ENCODE assay signal across 1 cellular context in the genomic region with DNA sequence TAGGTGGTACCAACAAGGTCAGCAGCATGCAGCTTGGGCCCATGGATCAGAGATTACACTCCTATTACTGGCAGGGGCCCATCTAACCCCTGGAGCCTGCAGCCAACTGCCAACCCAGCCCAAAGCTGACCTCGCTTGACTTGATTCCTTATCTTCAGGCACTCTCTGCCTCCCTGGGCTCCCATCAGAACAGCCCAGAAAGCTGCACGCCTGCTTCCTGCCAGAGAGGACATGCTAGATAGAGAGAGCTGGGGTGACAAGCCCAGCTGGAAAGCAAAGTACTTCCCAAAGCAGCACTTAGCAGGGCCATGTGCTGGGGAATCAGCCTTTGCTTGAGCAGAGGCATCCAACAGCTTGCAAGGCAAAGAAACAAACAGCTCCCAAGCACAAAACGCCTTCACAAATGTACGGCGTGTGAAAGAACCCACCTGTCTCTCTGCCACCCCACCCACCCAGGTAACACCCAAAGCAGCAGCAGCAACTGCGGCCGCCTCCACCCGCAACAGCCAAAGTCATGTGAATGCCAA.
TF ChIP-seq lines count a peak whose summit lies in the region.

No MANE protein-coding gene starts in this region.

TF ChIP-seq in K562, 482 proteins besides CTCF, POLR2A, EP300 and RAD21 (continued from another document and continues in another):
- TF ChIP-seq ZBTB12 (CRISPR knock-in tag; IDR thresholded peaks at IDR 0.05) = no peak
- no peak for TF ChIP-seq SMARCA5 (IDR thresholded peaks at IDR 0.05)
- no peak for TF ChIP-seq YBX1 (IDR thresholded peaks at IDR 0.05)
- TF ChIP-seq, protein P1, sequence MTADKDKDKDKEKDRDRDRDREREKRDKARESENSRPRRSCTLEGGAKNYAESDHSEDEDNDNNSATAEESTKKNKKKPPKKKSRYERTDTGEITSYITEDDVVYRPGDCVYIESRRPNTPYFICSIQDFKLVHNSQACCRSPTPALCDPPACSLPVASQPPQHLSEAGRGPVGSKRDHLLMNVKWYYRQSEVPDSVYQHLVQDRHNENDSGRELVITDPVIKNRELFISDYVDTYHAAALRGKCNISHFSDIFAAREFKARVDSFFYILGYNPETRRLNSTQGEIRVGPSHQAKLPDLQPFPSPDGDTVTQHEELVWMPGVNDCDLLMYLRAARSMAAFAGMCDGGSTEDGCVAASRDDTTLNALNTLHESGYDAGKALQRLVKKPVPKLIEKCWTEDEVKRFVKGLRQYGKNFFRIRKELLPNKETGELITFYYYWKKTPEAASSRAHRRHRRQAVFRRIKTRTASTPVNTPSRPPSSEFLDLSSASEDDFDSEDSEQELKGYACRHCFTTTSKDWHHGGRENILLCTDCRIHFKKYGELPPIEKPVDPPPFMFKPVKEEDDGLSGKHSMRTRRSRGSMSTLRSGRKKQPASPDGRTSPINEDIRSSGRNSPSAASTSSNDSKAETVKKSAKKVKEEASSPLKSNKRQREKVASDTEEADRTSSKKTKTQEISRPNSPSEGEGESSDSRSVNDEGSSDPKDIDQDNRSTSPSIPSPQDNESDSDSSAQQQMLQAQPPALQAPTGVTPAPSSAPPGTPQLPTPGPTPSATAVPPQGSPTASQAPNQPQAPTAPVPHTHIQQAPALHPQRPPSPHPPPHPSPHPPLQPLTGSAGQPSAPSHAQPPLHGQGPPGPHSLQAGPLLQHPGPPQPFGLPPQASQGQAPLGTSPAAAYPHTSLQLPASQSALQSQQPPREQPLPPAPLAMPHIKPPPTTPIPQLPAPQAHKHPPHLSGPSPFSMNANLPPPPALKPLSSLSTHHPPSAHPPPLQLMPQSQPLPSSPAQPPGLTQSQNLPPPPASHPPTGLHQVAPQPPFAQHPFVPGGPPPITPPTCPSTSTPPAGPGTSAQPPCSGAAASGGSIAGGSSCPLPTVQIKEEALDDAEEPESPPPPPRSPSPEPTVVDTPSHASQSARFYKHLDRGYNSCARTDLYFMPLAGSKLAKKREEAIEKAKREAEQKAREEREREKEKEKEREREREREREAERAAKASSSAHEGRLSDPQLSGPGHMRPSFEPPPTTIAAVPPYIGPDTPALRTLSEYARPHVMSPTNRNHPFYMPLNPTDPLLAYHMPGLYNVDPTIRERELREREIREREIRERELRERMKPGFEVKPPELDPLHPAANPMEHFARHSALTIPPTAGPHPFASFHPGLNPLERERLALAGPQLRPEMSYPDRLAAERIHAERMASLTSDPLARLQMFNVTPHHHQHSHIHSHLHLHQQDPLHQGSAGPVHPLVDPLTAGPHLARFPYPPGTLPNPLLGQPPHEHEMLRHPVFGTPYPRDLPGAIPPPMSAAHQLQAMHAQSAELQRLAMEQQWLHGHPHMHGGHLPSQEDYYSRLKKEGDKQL (CRISPR knock-in tag; IDR thresholded peaks at IDR 0.05; ENCODE audit: borderline replicate concordance) = no peak
- TF ChIP-seq, protein P2, sequence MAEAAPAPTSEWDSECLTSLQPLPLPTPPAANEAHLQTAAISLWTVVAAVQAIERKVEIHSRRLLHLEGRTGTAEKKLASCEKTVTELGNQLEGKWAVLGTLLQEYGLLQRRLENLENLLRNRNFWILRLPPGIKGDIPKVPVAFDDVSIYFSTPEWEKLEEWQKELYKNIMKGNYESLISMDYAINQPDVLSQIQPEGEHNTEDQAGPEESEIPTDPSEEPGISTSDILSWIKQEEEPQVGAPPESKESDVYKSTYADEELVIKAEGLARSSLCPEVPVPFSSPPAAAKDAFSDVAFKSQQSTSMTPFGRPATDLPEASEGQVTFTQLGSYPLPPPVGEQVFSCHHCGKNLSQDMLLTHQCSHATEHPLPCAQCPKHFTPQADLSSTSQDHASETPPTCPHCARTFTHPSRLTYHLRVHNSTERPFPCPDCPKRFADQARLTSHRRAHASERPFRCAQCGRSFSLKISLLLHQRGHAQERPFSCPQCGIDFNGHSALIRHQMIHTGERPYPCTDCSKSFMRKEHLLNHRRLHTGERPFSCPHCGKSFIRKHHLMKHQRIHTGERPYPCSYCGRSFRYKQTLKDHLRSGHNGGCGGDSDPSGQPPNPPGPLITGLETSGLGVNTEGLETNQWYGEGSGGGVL (CRISPR knock-in tag; IDR thresholded peaks at IDR 0.05) = no peak
- TF ChIP-seq MCM2 (IDR thresholded peaks at IDR 0.05; ENCODE audit: low read depth) = no peak
- no peak for TF ChIP-seq ZNF224 (CRISPR knock-in tag; IDR thresholded peaks at IDR 0.05)
- TF ChIP-seq CHCHD3 (CRISPR knock-in tag; IDR thresholded peaks at IDR 0.05) = no peak
- no peak for TF ChIP-seq ADNP (tag; IDR thresholded peaks at IDR 0.05)
- TF ChIP-seq, protein P3, sequence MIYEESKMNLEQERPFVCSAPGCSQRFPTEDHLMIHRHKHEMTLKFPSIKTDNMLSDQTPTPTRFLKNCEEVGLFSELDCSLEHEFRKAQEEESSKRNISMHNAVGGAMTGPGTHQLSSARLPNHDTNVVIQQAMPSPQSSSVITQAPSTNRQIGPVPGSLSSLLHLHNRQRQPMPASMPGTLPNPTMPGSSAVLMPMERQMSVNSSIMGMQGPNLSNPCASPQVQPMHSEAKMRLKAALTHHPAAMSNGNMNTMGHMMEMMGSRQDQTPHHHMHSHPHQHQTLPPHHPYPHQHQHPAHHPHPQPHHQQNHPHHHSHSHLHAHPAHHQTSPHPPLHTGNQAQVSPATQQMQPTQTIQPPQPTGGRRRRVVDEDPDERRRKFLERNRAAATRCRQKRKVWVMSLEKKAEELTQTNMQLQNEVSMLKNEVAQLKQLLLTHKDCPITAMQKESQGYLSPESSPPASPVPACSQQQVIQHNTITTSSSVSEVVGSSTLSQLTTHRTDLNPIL (CRISPR knock-in tag; IDR thresholded peaks at IDR 0.05) = no peak
- peak; percentile 94 for TF ChIP-seq DMBX1 (CRISPR knock-in tag; IDR thresholded peaks at IDR 0.05; ENCODE audit: borderline replicate concordance)
- TF ChIP-seq, protein P4, sequence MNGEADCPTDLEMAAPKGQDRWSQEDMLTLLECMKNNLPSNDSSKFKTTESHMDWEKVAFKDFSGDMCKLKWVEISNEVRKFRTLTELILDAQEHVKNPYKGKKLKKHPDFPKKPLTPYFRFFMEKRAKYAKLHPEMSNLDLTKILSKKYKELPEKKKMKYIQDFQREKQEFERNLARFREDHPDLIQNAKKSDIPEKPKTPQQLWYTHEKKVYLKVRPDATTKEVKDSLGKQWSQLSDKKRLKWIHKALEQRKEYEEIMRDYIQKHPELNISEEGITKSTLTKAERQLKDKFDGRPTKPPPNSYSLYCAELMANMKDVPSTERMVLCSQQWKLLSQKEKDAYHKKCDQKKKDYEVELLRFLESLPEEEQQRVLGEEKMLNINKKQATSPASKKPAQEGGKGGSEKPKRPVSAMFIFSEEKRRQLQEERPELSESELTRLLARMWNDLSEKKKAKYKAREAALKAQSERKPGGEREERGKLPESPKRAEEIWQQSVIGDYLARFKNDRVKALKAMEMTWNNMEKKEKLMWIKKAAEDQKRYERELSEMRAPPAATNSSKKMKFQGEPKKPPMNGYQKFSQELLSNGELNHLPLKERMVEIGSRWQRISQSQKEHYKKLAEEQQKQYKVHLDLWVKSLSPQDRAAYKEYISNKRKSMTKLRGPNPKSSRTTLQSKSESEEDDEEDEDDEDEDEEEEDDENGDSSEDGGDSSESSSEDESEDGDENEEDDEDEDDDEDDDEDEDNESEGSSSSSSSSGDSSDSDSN (IDR thresholded peaks at IDR 0.05; ENCODE audit: borderline replicate concordance in 1 of 2, low read depth in 2 of 2, low read length in 2 of 2) = peak; percentile 52 to 88; a peak in 2 of 4 replicates
- TF ChIP-seq NR0B1 (IDR thresholded peaks at IDR 0.05; ENCODE audit: partially characterized antibody) = no peak
- TF ChIP-seq, protein P5, sequence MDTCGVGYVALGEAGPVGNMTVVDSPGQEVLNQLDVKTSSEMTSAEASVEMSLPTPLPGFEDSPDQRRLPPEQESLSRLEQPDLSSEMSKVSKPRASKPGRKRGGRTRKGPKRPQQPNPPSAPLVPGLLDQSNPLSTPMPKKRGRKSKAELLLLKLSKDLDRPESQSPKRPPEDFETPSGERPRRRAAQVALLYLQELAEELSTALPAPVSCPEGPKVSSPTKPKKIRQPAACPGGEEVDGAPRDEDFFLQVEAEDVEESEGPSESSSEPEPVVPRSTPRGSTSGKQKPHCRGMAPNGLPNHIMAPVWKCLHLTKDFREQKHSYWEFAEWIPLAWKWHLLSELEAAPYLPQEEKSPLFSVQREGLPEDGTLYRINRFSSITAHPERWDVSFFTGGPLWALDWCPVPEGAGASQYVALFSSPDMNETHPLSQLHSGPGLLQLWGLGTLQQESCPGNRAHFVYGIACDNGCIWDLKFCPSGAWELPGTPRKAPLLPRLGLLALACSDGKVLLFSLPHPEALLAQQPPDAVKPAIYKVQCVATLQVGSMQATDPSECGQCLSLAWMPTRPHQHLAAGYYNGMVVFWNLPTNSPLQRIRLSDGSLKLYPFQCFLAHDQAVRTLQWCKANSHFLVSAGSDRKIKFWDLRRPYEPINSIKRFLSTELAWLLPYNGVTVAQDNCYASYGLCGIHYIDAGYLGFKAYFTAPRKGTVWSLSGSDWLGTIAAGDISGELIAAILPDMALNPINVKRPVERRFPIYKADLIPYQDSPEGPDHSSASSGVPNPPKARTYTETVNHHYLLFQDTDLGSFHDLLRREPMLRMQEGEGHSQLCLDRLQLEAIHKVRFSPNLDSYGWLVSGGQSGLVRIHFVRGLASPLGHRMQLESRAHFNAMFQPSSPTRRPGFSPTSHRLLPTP (IDR thresholded peaks at IDR 0.05; ENCODE audit: borderline replicate concordance, extremely low read depth, insufficient read length) = no peak
- TF ChIP-seq ZNF57 (CRISPR knock-in tag; IDR thresholded peaks at IDR 0.05) = no peak
- peak; percentile 89; the same call in 1 of the 2 replicates for TF ChIP-seq ZNF395 (CRISPR knock-in tag; IDR thresholded peaks at IDR 0.05)
- TF ChIP-seq ZNF133 (CRISPR knock-in tag; IDR thresholded peaks at IDR 0.05) = no peak
- no peak for TF ChIP-seq SIRT6 (IDR thresholded peaks at IDR 0.05; ENCODE audit: low read depth, low read length)
- TF ChIP-seq TRIM28 (IDR thresholded peaks at IDR 0.05) = no peak
- TF ChIP-seq ZNF311 (CRISPR knock-in tag; IDR thresholded peaks at IDR 0.05) = peak; percentile 41; the same call in 1 of the 2 replicates
- TF ChIP-seq, protein P6, sequence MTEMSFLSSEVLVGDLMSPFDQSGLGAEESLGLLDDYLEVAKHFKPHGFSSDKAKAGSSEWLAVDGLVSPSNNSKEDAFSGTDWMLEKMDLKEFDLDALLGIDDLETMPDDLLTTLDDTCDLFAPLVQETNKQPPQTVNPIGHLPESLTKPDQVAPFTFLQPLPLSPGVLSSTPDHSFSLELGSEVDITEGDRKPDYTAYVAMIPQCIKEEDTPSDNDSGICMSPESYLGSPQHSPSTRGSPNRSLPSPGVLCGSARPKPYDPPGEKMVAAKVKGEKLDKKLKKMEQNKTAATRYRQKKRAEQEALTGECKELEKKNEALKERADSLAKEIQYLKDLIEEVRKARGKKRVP (CRISPR knock-in tag; IDR thresholded peaks at IDR 0.05) = peak; percentile 36; the same call in 1 of the 2 replicates
- TF ChIP-seq ZKSCAN1 (IDR thresholded peaks at IDR 0.05; ENCODE audit: low read depth, low read length) = peak; percentile 61; the same call in 1 of the 2 replicates
- TF ChIP-seq SP2 (IDR thresholded peaks at IDR 0.05; ENCODE audit: extremely low read depth, low read depth, low read length, poor library complexity, severe bottlenecking) = no peak
- no peak for TF ChIP-seq MCM3 (IDR thresholded peaks at IDR 0.05)
- TF ChIP-seq NEUROD1 (IDR thresholded peaks at IDR 0.05; ENCODE audit: borderline replicate concordance, low read depth, low read length, partially characterized antibody) = peak; percentile 85
- peak; percentile 28; the same call in 1 of the 2 replicates for TF ChIP-seq HIVEP1 (CRISPR knock-in tag; IDR thresholded peaks at IDR 0.05)
- no peak for TF ChIP-seq ZNF717 (CRISPR knock-in tag; IDR thresholded peaks at IDR 0.05)
- TF ChIP-seq SRF (CRISPR knock-in tag; IDR thresholded peaks at IDR 0.05) = peak in 1 of 2 experiments; percentile 89; a peak in 1 of 4 replicates
- TF ChIP-seq CBX8 (IDR thresholded peaks at IDR 0.05; ENCODE audit: borderline replicate concordance, extremely low read depth, low read depth, low read length, poor library complexity, severe bottlenecking) = no peak
- no peak for TF ChIP-seq SRSF7 (optimal IDR thresholded peaks at IDR 0.05; ENCODE audit: low read depth, low read length)
- TF ChIP-seq KLF13 (tag; IDR thresholded peaks at IDR 0.05; ENCODE audit: borderline replicate concordance, low read depth) = 0 out of 2 replicates have a peak, but pooled peaks have one; percentile 8
- no peak for TF ChIP-seq RBM25 (IDR thresholded peaks at IDR 0.05; ENCODE audit: low read depth, low read length, severe bottlenecking)
- no peak for TF ChIP-seq SMAD3 (CRISPR knock-in tag; conservative IDR thresholded peaks at IDR 0.05)
- TF ChIP-seq, protein P7, sequence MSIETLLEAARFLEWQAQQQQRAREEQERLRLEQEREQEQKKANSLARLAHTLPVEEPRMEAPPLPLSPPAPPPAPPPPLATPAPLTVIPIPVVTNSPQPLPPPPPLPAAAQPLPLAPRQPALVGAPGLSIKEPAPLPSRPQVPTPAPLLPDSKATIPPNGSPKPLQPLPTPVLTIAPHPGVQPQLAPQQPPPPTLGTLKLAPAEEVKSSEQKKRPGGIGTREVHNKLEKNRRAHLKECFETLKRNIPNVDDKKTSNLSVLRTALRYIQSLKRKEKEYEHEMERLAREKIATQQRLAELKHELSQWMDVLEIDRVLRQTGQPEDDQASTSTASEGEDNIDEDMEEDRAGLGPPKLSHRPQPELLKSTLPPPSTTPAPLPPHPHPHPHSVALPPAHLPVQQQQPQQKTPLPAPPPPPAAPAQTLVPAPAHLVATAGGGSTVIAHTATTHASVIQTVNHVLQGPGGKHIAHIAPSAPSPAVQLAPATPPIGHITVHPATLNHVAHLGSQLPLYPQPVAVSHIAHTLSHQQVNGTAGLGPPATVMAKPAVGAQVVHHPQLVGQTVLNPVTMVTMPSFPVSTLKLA (conservative IDR thresholded peaks at IDR 0.05) = peak; percentile 54 to 81
